Comparison of ENCODE assay signal across 1 cellular context in genomic region chr15:49169880-49170597, GRCh38.
A peak's percentile ranks its signal among the peaks of the same experiment; 100 is the strongest.
TF ChIP-seq lines count a peak whose summit lies in the region.

TSS of gene GALK2 (plus strand) at chr15:49170247. CDS start at chr15:49170323, 76 bp downstream.

TF ChIP-seq in WTC11, 78 proteins besides CTCF, POLR2A, EP300 and RAD21 (continued from another document):
- TF ChIP-seq AR (CRISPR knock-in tag; IDR thresholded peaks at IDR 0.05) (no peak), CBFB (CRISPR knock-in tag; IDR thresholded peaks at IDR 0.05; ENCODE audit: low read depth) (no peak), CDX4 (CRISPR knock-in tag; IDR thresholded peaks at IDR 0.05; ENCODE audit: borderline replicate concordance) (no peak), SMAD3 (CRISPR knock-in tag; IDR thresholded peaks at IDR 0.05; ENCODE audit: borderline replicate concordance) (peak; percentile 86; the same call in 1 of the 2 replicates), USF2 (CRISPR knock-in tag; IDR thresholded peaks at IDR 0.05) (no peak; the same call in 1 of the 2 replicates), NFYB (CRISPR knock-in tag; conservative IDR thresholded peaks at IDR 0.05; ENCODE audit: low read depth) (no peak), RORB (CRISPR knock-in tag; IDR thresholded peaks at IDR 0.05) (no peak)
- TF ChIP-seq, protein P1, sequence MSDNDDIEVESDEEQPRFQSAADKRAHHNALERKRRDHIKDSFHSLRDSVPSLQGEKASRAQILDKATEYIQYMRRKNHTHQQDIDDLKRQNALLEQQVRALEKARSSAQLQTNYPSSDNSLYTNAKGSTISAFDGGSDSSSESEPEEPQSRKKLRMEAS (CRISPR knock-in tag; IDR thresholded peaks at IDR 0.05) = peak; percentile 99
